ENCODE assay signal across 1 cellular context in genomic region chr16:53346-54236, GRCh38.
A peak's percentile ranks its signal among the peaks of the same experiment; 100 is the strongest.
TF ChIP-seq lines count a peak whose summit lies in the region.

TSS of gene POLR3K (minus strand) at chr16:53608. CDS start at chr16:53586, 22 bp downstream.
TSS of gene SNRNP25 (plus strand) at chr16:53828. CDS start at chr16:54017, 189 bp downstream.

TF ChIP-seq in HepG2, 621 proteins besides CTCF, POLR2A, EP300 and RAD21 (continued from another document and continues in another):
- no peak for TF ChIP-seq ZBTB40 (IDR thresholded peaks at IDR 0.05)
- TF ChIP-seq ZBTB40 (CRISPR knock-in tag; IDR thresholded peaks at IDR 0.05): peak; percentile 67
- TF ChIP-seq ZNF552 (CRISPR knock-in tag; IDR thresholded peaks at IDR 0.05; ENCODE audit: borderline replicate concordance): no peak; the same call in 1 of the 2 replicates
- no peak for TF ChIP-seq HNRNPH1 (optimal IDR thresholded peaks at IDR 0.05; ENCODE audit: low read depth, low read length)
- TF ChIP-seq TSC22D2 (CRISPR knock-in tag; IDR thresholded peaks at IDR 0.05; ENCODE audit: borderline replicate concordance): no peak
- no peak for TF ChIP-seq ZNF766 (CRISPR knock-in tag; IDR thresholded peaks at IDR 0.05; ENCODE audit: borderline replicate concordance)
- TF ChIP-seq HHEX (CRISPR knock-in tag; IDR thresholded peaks at IDR 0.05): no peak
- no peak for TF ChIP-seq FOXA1 (IDR thresholded peaks at IDR 0.05)
- TF ChIP-seq FOXA1 (CRISPR knock-in tag; IDR thresholded peaks at IDR 0.05): no peak
- no peak for TF ChIP-seq HNRNPUL1 (IDR thresholded peaks at IDR 0.05; ENCODE audit: low read depth, low read length)
- TF ChIP-seq, protein P1, sequence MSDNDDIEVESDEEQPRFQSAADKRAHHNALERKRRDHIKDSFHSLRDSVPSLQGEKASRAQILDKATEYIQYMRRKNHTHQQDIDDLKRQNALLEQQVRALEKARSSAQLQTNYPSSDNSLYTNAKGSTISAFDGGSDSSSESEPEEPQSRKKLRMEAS (IDR thresholded peaks at IDR 0.05): peak; percentile 92
- TF ChIP-seq ZNF557 (CRISPR knock-in tag; IDR thresholded peaks at IDR 0.05): 0 out of 2 replicates have a peak, but pooled peaks have one; percentile 53
- no peak for TF ChIP-seq NR2F1 (CRISPR knock-in tag; IDR thresholded peaks at IDR 0.05)
- TF ChIP-seq PATZ1 (CRISPR knock-in tag; IDR thresholded peaks at IDR 0.05): peak; percentile 47
- TF ChIP-seq EHMT2 (IDR thresholded peaks at IDR 0.05; ENCODE audit: borderline replicate concordance, low read depth, low read length): no peak
- peak; percentile 45; the same call in 1 of the 2 replicates for TF ChIP-seq BORCS8-MEF2B (CRISPR knock-in tag; IDR thresholded peaks at IDR 0.05)
- TF ChIP-seq TOE1 (CRISPR knock-in tag; IDR thresholded peaks at IDR 0.05): no peak
- no peak for TF ChIP-seq EZH2 (conservative IDR thresholded peaks at IDR 0.05; ENCODE audit: low read depth, low read length)
- TF ChIP-seq NR2F2 (IDR thresholded peaks at IDR 0.05; ENCODE audit: borderline replicate concordance, low read depth): no peak
- no peak for TF ChIP-seq FOXK1 (CRISPR knock-in tag; IDR thresholded peaks at IDR 0.05; ENCODE audit: borderline replicate concordance, low read depth)
- no peak for TF ChIP-seq ARNT (IDR thresholded peaks at IDR 0.05)
- no peak for TF ChIP-seq ZNF432 (CRISPR knock-in tag; IDR thresholded peaks at IDR 0.05; ENCODE audit: borderline replicate concordance)
- TF ChIP-seq HMG20B (CRISPR knock-in tag; conservative IDR thresholded peaks at IDR 0.05): no peak; the same call in 1 of the 2 replicates
- TF ChIP-seq, protein P2, sequence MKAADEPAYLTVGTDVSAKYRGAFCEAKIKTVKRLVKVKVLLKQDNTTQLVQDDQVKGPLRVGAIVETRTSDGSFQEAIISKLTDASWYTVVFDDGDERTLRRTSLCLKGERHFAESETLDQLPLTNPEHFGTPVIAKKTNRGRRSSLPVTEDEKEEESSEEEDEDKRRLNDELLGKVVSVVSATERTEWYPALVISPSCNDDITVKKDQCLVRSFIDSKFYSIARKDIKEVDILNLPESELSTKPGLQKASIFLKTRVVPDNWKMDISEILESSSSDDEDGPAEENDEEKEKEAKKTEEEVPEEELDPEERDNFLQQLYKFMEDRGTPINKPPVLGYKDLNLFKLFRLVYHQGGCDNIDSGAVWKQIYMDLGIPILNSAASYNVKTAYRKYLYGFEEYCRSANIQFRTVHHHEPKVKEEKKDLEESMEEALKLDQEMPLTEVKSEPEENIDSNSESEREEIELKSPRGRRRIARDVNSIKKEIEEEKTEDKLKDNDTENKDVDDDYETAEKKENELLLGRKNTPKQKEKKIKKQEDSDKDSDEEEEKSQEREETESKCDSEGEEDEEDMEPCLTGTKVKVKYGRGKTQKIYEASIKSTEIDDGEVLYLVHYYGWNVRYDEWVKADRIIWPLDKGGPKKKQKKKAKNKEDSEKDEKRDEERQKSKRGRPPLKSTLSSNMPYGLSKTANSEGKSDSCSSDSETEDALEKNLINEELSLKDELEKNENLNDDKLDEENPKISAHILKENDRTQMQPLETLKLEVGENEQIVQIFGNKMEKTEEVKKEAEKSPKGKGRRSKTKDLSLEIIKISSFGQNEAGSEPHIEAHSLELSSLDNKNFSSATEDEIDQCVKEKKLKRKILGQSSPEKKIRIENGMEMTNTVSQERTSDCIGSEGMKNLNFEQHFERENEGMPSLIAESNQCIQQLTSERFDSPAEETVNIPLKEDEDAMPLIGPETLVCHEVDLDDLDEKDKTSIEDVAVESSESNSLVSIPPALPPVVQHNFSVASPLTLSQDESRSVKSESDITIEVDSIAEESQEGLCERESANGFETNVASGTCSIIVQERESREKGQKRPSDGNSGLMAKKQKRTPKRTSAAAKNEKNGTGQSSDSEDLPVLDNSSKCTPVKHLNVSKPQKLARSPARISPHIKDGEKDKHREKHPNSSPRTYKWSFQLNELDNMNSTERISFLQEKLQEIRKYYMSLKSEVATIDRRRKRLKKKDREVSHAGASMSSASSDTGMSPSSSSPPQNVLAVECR (CRISPR knock-in tag; IDR thresholded peaks at IDR 0.05; ENCODE audit: borderline replicate concordance): peak; percentile 93
- TF ChIP-seq ZNF792 (CRISPR knock-in tag; IDR thresholded peaks at IDR 0.05): no peak
- TF ChIP-seq ZBTB44 (CRISPR knock-in tag; IDR thresholded peaks at IDR 0.05): no peak
- TF ChIP-seq MTA3 (CRISPR knock-in tag; IDR thresholded peaks at IDR 0.05): no peak
- TF ChIP-seq SIX1 (CRISPR knock-in tag; IDR thresholded peaks at IDR 0.05; ENCODE audit: borderline replicate concordance): no peak
- TF ChIP-seq CBX5 (CRISPR knock-in tag; IDR thresholded peaks at IDR 0.05; ENCODE audit: borderline replicate concordance): no peak
- TF ChIP-seq DPF2 (CRISPR knock-in tag; IDR thresholded peaks at IDR 0.05; ENCODE audit: borderline replicate concordance, low read depth): no peak
- peak; percentile 84; the same call in 1 of the 2 replicates for TF ChIP-seq MTF2 (CRISPR knock-in tag; IDR thresholded peaks at IDR 0.05; ENCODE audit: borderline replicate concordance)
- no peak; the same call in 1 of the 2 replicates for TF ChIP-seq ELF1 (CRISPR knock-in tag; IDR thresholded peaks at IDR 0.05)
- TF ChIP-seq KMT2A (CRISPR knock-in tag; IDR thresholded peaks at IDR 0.05): no peak
- TF ChIP-seq, protein P3, sequence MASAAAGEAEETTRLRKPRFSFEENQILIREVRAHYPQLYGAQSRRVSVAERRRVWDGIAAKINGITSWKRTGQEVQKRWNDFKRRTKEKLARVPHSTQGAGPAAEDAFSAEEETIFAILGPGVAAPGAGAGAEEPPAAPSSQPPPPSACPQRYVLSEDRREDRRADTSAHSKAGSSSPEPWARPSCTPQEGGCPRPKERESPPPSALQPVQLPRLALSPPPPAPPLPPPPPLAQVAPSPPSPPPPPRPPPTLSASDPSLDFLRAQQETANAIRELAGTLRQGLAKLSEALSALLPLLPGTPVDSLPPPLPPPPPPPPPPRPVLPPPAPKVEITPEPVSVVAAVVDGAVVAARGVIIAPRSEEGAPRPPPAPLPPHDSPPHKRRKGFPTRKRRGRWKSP (CRISPR knock-in tag; IDR thresholded peaks at IDR 0.05): peak; percentile 86
- no peak for TF ChIP-seq ZNF75D (CRISPR knock-in tag; IDR thresholded peaks at IDR 0.05; ENCODE audit: borderline replicate concordance)
- peak; percentile 74 for TF ChIP-seq MEIS2 (CRISPR knock-in tag; IDR thresholded peaks at IDR 0.05)
- no peak; the same call in 1 of the 2 replicates for TF ChIP-seq SNAPC2 (CRISPR knock-in tag; IDR thresholded peaks at IDR 0.05)
- no peak for TF ChIP-seq MEIS1 (CRISPR knock-in tag; IDR thresholded peaks at IDR 0.05; ENCODE audit: borderline replicate concordance)
- no peak; the same call in 1 of the 2 replicates for TF ChIP-seq ZBTB43 (CRISPR knock-in tag; conservative IDR thresholded peaks at IDR 0.05)
- no peak for TF ChIP-seq HNF4G (IDR thresholded peaks at IDR 0.05; ENCODE audit: borderline replicate concordance, low read depth, low read length)
- TF ChIP-seq HNF4G (CRISPR knock-in tag; IDR thresholded peaks at IDR 0.05; ENCODE audit: borderline replicate concordance, low read depth): no peak; the same call in 1 of the 2 replicates
- peak; percentile 5 for TF ChIP-seq YY1 (IDR thresholded peaks at IDR 0.05; ENCODE audit: insufficient read depth, insufficient replicate concordance, low read depth, low read length)
- peak; percentile 51 for TF ChIP-seq AGO1 (IDR thresholded peaks at IDR 0.05; ENCODE audit: low read depth, low read length, poor library complexity, severe bottlenecking)
- no peak; the same call in 1 of the 2 replicates for TF ChIP-seq ZNF576 (CRISPR knock-in tag; IDR thresholded peaks at IDR 0.05)
- TF ChIP-seq MAFG (CRISPR knock-in tag; IDR thresholded peaks at IDR 0.05): no peak
- TF ChIP-seq RBM22 (optimal IDR thresholded peaks at IDR 0.05; ENCODE audit: low read length): no peak
- peak; percentile 88 for TF ChIP-seq POLR2G (IDR thresholded peaks at IDR 0.05; ENCODE audit: low read depth, low read length)
- TF ChIP-seq ZKSCAN1 (IDR thresholded peaks at IDR 0.05; ENCODE audit: low read length): no peak
